In the genomic region with DNA sequence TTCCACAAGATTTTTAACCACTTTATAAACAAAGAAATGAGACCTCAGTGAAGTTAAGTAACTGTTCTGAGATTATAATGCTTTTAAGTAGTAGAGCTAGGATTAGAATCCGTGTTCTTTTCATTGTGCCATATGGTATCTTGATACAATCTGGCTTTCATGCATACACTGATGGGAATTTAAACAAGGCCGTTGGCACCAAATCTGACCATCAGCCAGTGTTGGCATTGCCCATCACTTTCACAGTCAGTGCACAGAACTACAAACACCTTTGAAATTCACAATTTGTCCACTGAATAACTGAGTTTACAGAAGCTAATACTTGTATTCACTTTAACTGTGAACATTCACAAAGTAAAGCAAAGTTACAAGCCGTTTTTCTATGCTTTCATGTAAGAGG, we compare ENCODE assay signal across 23 cellular contexts.
DNase-seq lines count a peak whose midpoint lies in the region; ATAC-seq and TF ChIP-seq lines count a peak whose summit lies in the region.
"Had no signal": no experiment of that assay in that cellular context is flagged by ENCODE, and none has a peak within 500 bp of the region (broad histone marks: within the 10 kb centered on the region; RNA-seq: fewer than 3 reads in every experiment).

No MANE protein-coding gene starts in this region.

- no peaks in the 10 kb centered on the region for H3K27me3 Mint-ChIP-seq in GM23338 (ENCODE audit: insufficient read depth, low read depth, poor library complexity)
- peaks cover 32 to 36% of the 10 kb centered on the region in 2 donors for H3K27me3 Mint-ChIP-seq in stimulated activated naive B cell treated with anti-CD40 and anti-IgM and Interleukin-4, amounts not matched to agents 10 μg/mL and 1 μg/mL and 100 μg/mL, for 72 hours

- H3K4me1 ChIP-seq in GM23338 (ENCODE audit: insufficient read depth) (no peaks in the 10 kb centered on the region), gastrocnemius medialis (no peaks in the 10 kb centered on the region)
- H3K4me1 ChIP-seq: A549; BLaER1 treated with 17β-estradiol and CSF1 and Interleukin-3, amounts not matched to agents 10 nM and 100 nM had no signal

- no peaks in the 10 kb centered on the region for H3K4me1 Mint-ChIP-seq in GM23338
- H3K4me1 Mint-ChIP-seq in stimulated activated naive B cell treated with anti-CD40 and anti-IgM and Interleukin-4, amounts not matched to agents 10 μg/mL and 1 μg/mL and 100 μg/mL, for 72 hours: peaks cover 8 to 9% of the 10 kb centered on the region in 2 donors

- TF ChIP-seq POLR2A in gastrocnemius medialis (IDR thresholded peaks at IDR 0.05): no peak

- H3K4me3 Mint-ChIP-seq in GM23338: no peak overlapping the region
- H3K4me3 Mint-ChIP-seq in stimulated activated naive B cell treated with anti-CD40 and anti-IgM and Interleukin-4, amounts not matched to agents 10 μg/mL and 1 μg/mL and 100 μg/mL, for 72 hours: no peak overlapping the region
- H3K4me3 Mint-ChIP-seq: CD4-positive, alpha-beta T cell had no signal

- H3K9me2 ChIP-seq in GM23338 (ENCODE audit: insufficient read depth): no peaks in the 10 kb centered on the region

- DNase-seq in GM23338 (ENCODE audit: low spot score): no peak
- DNase-seq in NCI-H524 (lab: John Stamatoyannopoulos, UW): peak; percentile 56 to 80
- peak; percentile 60 to 93 for DNase-seq in cerebellar nuclear complex (lab: John Stamatoyannopoulos, UW)
- DNase-seq in superior temporal gyrus (ENCODE audit: extremely low spot score): peak; percentile 38
- no peak for DNase-seq in gastrocnemius medialis
- DNase-seq in epidermal melanocyte (ENCODE audit: insufficient read length, low spot score): no peak
- DNase-seq in stimulated activated naive B cell treated with anti-CD40 and anti-IgM and Interleukin-4, amounts not matched to agents 10 μg/mL and 1 μg/mL and 100 μg/mL, for 72 hours: no peak
- DNase-seq: AML-193; CD4-positive, alpha-beta T cell; DMS79; EL; GF-D8; NCI-H1048; NCI-H1417; NCI-H187; NCI-H2081 treated with DMSO at 0.1 percent for 48 hours; NCI-H748 treated with DMSO at 0.1 percent for 48 hours; NK-92 treated with Interleukin-12 subunit alpha and Interleukin-12 subunit beta, amount 100 ng/mL, for 24 hours; SHP77; T-helper 1 cell had no signal

- H3K27ac ChIP-seq in GM23338 (ENCODE audit: low read depth): no peak overlapping the region
- no peak overlapping the region for H3K27ac ChIP-seq in gastrocnemius medialis
- H3K27ac ChIP-seq: A549; BLaER1 treated with 17β-estradiol and CSF1 and Interleukin-3, amounts not matched to agents 10 nM and 100 nM; RWPE1 had no signal

- no peaks in the 10 kb centered on the region for H4K20me1 ChIP-seq in GM23338 (replicated peaks; ENCODE audit: insufficient read depth)
- H4K20me1 ChIP-seq: BLaER1 treated with 17β-estradiol and CSF1 and Interleukin-3, amounts not matched to agents 10 nM and 100 nM had no signal

- H2AFZ ChIP-seq in GM23338: no peak overlapping the region

- peaks cover 73% of the 10 kb centered on the region for H3K9me3 Mint-ChIP-seq in GM23338
- H3K9me3 Mint-ChIP-seq in stimulated activated naive B cell treated with anti-CD40 and anti-IgM and Interleukin-4, amounts not matched to agents 10 μg/mL and 1 μg/mL and 100 μg/mL, for 72 hours: peaks cover 11 to 19% of the 10 kb centered on the region in 2 donors

- H3K27ac Mint-ChIP-seq in GM23338: no peak overlapping the region
- H3K27ac Mint-ChIP-seq in stimulated activated naive B cell treated with anti-CD40 and anti-IgM and Interleukin-4, amounts not matched to agents 10 μg/mL and 1 μg/mL and 100 μg/mL, for 72 hours: no peak overlapping the region
- H3K27ac Mint-ChIP-seq: CD4-positive, alpha-beta T cell had no signal

- in situ Hi-C loops in gastrocnemius medialis (cut with MboI; ENCODE audit: low sequenced_read_pairs in 4 of 4): no loop called here

- peak overlapping the region; percentile 10; the same call in 1 of the 2 replicates for H3K4me3 ChIP-seq in GM23338
- no peak overlapping the region for H3K4me3 ChIP-seq in gastrocnemius medialis
- H3K4me3 ChIP-seq: A549; BLaER1 treated with 17β-estradiol and CSF1 and Interleukin-3, amounts not matched to agents 10 nM and 100 nM had no signal

- H3F3A ChIP-seq in GM23338 (replicated peaks; ENCODE audit: low read depth): no peaks in the 10 kb centered on the region

- H3K4me2 ChIP-seq in GM23338: no peak overlapping the region
- H3K4me2 ChIP-seq: A549; BLaER1 treated with 17β-estradiol and CSF1 and Interleukin-3, amounts not matched to agents 10 nM and 100 nM had no signal

- H3K36me3 Mint-ChIP-seq in GM23338 (ENCODE audit: low read depth): peaks cover 8% of the 10 kb centered on the region; the same call in 2 of the 3 replicates
- H3K36me3 Mint-ChIP-seq in stimulated activated naive B cell treated with anti-CD40 and anti-IgM and Interleukin-4, amounts not matched to agents 10 μg/mL and 1 μg/mL and 100 μg/mL, for 72 hours: peaks cover 2 to 17% of the 10 kb centered on the region in 2 donors

- H3K79me2 ChIP-seq in GM23338 (replicated peaks; ENCODE audit: insufficient read depth): no peaks in the 10 kb centered on the region

- H3K36me3 ChIP-seq in GM23338 (ENCODE audit: insufficient read depth): peaks cover 26% of the 10 kb centered on the region
- no peaks in the 10 kb centered on the region for H3K36me3 ChIP-seq in gastrocnemius medialis
- H3K36me3 ChIP-seq: BLaER1 treated with 17β-estradiol and CSF1 and Interleukin-3, amounts not matched to agents 10 nM and 100 nM had no signal

- no peak for TF ChIP-seq CTCF in GM23338 (conservative IDR thresholded peaks at IDR 0.05; ENCODE audit: low read depth in 2 of 2)
- TF ChIP-seq CTCF in gastrocnemius medialis (IDR thresholded peaks at IDR 0.05 in 4 of 5, conservative IDR thresholded peaks at IDR 0.05 in 1 of 5): no peak

- intact Hi-C loops in gastrocnemius medialis (cut with DNase I; ENCODE audit: low total_unique reads): no loop called here

- no peak for ATAC-seq in GM23338
- ATAC-seq in gastrocnemius medialis: no peak
- no peak for ATAC-seq in stimulated activated naive B cell treated with anti-CD40 and anti-IgM and Interleukin-4, amounts not matched to agents 10 μg/mL and 1 μg/mL and 100 μg/mL, for 72 hours (replicated peaks)
- ATAC-seq: A549 had no signal

- H3K27me3 ChIP-seq in GM23338 (ENCODE audit: insufficient read depth) (no peaks in the 10 kb centered on the region), gastrocnemius medialis (peaks cover 0 to 3% (median 0%) of the 10 kb centered on the region in 3 donors)
- H3K27me3 ChIP-seq: BLaER1 treated with 17β-estradiol and CSF1 and Interleukin-3, amounts not matched to agents 10 nM and 100 nM had no signal

- H3K9me3 ChIP-seq in gastrocnemius medialis: no peaks in the 10 kb centered on the region

TF ChIP-seq in GM23338, 12 proteins besides CTCF, POLR2A, EP300 and RAD21:
- no peak for TF ChIP-seq NANOG (IDR thresholded peaks at IDR 0.05; ENCODE audit: borderline replicate concordance)

Comparison
In these comparisons a context has a peak if more than half of its experiments do, and no peak if none do; other contexts are left out.
1. DNase-seq: peak in NCI-H524 (2 of 2), cerebellar nuclear complex (2 of 2) and superior temporal gyrus (single experiment); none in GM23338 (single experiment), gastrocnemius medialis (0 of 2), epidermal melanocyte (single experiment) and stimulated activated naive B cell treated with anti-CD40 and anti-IgM and Interleukin-4, amounts not matched to agents 10 μg/mL and 1 μg/mL and 100 μg/mL, for 72 hours (single experiment).